1 cellular context compared by ENCODE assay signal in the genomic region with DNA sequence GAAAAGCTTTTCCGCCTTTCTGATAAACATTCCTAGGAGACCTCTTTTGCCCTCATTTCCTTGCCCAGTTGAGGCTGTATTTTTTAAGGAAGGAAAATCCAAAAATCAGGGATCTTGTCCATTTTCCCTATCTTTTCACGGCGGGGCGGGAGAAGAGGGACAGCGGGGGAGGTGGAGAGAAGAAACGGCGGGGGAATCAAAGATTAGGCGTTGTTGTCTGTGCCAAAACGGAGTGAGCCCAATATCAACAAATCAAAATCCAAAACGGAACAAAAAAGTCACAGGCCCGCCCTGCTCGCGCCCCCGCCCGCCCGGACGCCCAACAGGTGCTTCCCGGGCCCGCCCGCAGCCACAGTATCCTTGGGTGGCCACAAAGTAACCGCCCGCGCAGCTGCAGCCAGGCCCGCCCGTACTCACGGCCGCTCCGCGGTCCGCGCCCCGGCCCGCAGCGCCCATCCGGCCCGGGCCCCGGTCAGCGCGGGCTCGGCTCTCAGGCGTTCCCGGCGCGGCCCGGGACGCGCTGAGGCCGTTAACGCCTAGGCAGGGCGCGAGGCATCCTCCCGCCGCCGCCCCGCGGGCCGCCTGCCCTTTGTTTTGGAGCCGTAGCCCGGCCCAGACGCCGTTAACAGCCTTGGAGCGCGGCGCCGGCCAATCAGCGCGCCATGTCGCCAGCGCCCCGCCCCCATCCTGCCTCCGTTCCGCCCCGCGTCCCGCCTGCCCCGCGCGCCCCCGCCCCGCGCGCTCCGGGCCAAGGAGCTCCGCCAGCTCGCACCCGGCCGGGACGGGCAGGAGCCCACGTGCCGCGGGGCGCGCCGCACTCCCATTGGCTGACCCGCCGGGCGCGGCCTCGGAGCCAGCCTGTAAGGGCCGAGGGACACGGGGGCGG.
TF ChIP-seq lines count a peak whose summit lies in the region.

A gene with protein sequence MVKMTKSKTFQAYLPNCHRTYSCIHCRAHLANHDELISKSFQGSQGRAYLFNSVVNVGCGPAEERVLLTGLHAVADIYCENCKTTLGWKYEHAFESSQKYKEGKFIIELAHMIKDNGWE (minus strand): TSS at position 597 of the 886 bp plus-strand sequence. CDS start 25,050 bp downstream, outside the sequence.

TF ChIP-seq in HepG2, 621 proteins besides CTCF, POLR2A, EP300 and RAD21 (continued from another document and continues in another):
- TF ChIP-seq, protein P1, sequence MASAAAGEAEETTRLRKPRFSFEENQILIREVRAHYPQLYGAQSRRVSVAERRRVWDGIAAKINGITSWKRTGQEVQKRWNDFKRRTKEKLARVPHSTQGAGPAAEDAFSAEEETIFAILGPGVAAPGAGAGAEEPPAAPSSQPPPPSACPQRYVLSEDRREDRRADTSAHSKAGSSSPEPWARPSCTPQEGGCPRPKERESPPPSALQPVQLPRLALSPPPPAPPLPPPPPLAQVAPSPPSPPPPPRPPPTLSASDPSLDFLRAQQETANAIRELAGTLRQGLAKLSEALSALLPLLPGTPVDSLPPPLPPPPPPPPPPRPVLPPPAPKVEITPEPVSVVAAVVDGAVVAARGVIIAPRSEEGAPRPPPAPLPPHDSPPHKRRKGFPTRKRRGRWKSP (CRISPR knock-in tag; IDR thresholded peaks at IDR 0.05), result no peak
- TF ChIP-seq ELF1 (CRISPR knock-in tag; IDR thresholded peaks at IDR 0.05) (no peak), SMAD1 (CRISPR knock-in tag; IDR thresholded peaks at IDR 0.05; ENCODE audit: borderline replicate concordance, low read depth) (0 out of 2 replicates have a peak, but pooled peaks have one; percentile 41), TMF1 (CRISPR knock-in tag; IDR thresholded peaks at IDR 0.05; ENCODE audit: low read depth) (peak; percentile 93), ZSCAN12 (CRISPR knock-in tag; IDR thresholded peaks at IDR 0.05) (0 out of 2 replicates have a peak, but pooled peaks have one; percentile 36), NFYC (CRISPR knock-in tag; IDR thresholded peaks at IDR 0.05) (peak; percentile 84), ZNF558 (CRISPR knock-in tag; IDR thresholded peaks at IDR 0.05; ENCODE audit: borderline replicate concordance) (peak; percentile 55; the same call in 1 of the 2 replicates), YEATS4 (CRISPR knock-in tag; IDR thresholded peaks at IDR 0.05; ENCODE audit: borderline replicate concordance) (peak; percentile 41; the same call in 1 of the 2 replicates), FOXJ3 (CRISPR knock-in tag; IDR thresholded peaks at IDR 0.05; ENCODE audit: borderline replicate concordance) (no peak), ZBTB38 (CRISPR knock-in tag; IDR thresholded peaks at IDR 0.05) (no peak), ZNF136 (CRISPR knock-in tag; IDR thresholded peaks at IDR 0.05; ENCODE audit: low read depth) (no peak), RARG (CRISPR knock-in tag; IDR thresholded peaks at IDR 0.05; ENCODE audit: low read depth) (no peak), KAT7 (CRISPR knock-in tag; IDR thresholded peaks at IDR 0.05; ENCODE audit: borderline replicate concordance) (no peak), ZNF841 (CRISPR knock-in tag; IDR thresholded peaks at IDR 0.05; ENCODE audit: borderline replicate concordance) (peak; percentile 85; the same call in 1 of the 2 replicates), MEIS2 (CRISPR knock-in tag; IDR thresholded peaks at IDR 0.05) (peak; percentile 84), SNRNP70 (IDR thresholded peaks at IDR 0.05; ENCODE audit: low read depth, low read length) (no peak), CENPT (CRISPR knock-in tag; IDR thresholded peaks at IDR 0.05; ENCODE audit: low read depth) (peak; percentile 95), ZNF772 (CRISPR knock-in tag; IDR thresholded peaks at IDR 0.05) (no peak)
- TF ChIP-seq, protein P2, sequence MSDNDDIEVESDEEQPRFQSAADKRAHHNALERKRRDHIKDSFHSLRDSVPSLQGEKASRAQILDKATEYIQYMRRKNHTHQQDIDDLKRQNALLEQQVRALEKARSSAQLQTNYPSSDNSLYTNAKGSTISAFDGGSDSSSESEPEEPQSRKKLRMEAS (IDR thresholded peaks at IDR 0.05), result peak; percentile 99
- TF ChIP-seq, protein P3, sequence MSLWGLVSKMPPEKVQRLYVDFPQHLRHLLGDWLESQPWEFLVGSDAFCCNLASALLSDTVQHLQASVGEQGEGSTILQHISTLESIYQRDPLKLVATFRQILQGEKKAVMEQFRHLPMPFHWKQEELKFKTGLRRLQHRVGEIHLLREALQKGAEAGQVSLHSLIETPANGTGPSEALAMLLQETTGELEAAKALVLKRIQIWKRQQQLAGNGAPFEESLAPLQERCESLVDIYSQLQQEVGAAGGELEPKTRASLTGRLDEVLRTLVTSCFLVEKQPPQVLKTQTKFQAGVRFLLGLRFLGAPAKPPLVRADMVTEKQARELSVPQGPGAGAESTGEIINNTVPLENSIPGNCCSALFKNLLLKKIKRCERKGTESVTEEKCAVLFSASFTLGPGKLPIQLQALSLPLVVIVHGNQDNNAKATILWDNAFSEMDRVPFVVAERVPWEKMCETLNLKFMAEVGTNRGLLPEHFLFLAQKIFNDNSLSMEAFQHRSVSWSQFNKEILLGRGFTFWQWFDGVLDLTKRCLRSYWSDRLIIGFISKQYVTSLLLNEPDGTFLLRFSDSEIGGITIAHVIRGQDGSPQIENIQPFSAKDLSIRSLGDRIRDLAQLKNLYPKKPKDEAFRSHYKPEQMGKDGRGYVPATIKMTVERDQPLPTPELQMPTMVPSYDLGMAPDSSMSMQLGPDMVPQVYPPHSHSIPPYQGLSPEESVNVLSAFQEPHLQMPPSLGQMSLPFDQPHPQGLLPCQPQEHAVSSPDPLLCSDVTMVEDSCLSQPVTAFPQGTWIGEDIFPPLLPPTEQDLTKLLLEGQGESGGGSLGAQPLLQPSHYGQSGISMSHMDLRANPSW (CRISPR knock-in tag; IDR thresholded peaks at IDR 0.05; ENCODE audit: borderline replicate concordance), result no peak
- TF ChIP-seq, protein P4, sequence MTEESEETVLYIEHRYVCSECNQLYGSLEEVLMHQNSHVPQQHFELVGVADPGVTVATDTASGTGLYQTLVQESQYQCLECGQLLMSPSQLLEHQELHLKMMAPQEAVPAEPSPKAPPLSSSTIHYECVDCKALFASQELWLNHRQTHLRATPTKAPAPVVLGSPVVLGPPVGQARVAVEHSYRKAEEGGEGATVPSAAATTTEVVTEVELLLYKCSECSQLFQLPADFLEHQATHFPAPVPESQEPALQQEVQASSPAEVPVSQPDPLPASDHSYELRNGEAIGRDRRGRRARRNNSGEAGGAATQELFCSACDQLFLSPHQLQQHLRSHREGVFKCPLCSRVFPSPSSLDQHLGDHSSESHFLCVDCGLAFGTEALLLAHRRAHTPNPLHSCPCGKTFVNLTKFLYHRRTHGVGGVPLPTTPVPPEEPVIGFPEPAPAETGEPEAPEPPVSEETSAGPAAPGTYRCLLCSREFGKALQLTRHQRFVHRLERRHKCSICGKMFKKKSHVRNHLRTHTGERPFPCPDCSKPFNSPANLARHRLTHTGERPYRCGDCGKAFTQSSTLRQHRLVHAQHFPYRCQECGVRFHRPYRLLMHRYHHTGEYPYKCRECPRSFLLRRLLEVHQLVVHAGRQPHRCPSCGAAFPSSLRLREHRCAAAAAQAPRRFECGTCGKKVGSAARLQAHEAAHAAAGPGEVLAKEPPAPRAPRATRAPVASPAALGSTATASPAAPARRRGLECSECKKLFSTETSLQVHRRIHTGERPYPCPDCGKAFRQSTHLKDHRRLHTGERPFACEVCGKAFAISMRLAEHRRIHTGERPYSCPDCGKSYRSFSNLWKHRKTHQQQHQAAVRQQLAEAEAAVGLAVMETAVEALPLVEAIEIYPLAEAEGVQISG (CRISPR knock-in tag; IDR thresholded peaks at IDR 0.05), result peak; percentile 67
- TF ChIP-seq, protein P5, sequence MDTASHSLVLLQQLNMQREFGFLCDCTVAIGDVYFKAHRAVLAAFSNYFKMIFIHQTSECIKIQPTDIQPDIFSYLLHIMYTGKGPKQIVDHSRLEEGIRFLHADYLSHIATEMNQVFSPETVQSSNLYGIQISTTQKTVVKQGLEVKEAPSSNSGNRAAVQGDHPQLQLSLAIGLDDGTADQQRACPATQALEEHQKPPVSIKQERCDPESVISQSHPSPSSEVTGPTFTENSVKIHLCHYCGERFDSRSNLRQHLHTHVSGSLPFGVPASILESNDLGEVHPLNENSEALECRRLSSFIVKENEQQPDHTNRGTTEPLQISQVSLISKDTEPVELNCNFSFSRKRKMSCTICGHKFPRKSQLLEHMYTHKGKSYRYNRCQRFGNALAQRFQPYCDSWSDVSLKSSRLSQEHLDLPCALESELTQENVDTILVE (CRISPR knock-in tag; IDR thresholded peaks at IDR 0.05), result no peak
- TF ChIP-seq, protein P6, sequence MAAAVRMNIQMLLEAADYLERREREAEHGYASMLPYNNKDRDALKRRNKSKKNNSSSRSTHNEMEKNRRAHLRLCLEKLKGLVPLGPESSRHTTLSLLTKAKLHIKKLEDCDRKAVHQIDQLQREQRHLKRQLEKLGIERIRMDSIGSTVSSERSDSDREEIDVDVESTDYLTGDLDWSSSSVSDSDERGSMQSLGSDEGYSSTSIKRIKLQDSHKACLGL (CRISPR knock-in tag; IDR thresholded peaks at IDR 0.05), result peak; percentile 71; the same call in 1 of the 2 replicates
- TF ChIP-seq, protein P7, sequence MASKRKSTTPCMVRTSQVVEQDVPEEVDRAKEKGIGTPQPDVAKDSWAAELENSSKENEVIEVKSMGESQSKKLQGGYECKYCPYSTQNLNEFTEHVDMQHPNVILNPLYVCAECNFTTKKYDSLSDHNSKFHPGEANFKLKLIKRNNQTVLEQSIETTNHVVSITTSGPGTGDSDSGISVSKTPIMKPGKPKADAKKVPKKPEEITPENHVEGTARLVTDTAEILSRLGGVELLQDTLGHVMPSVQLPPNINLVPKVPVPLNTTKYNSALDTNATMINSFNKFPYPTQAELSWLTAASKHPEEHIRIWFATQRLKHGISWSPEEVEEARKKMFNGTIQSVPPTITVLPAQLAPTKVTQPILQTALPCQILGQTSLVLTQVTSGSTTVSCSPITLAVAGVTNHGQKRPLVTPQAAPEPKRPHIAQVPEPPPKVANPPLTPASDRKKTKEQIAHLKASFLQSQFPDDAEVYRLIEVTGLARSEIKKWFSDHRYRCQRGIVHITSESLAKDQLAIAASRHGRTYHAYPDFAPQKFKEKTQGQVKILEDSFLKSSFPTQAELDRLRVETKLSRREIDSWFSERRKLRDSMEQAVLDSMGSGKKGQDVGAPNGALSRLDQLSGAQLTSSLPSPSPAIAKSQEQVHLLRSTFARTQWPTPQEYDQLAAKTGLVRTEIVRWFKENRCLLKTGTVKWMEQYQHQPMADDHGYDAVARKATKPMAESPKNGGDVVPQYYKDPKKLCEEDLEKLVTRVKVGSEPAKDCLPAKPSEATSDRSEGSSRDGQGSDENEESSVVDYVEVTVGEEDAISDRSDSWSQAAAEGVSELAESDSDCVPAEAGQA (IDR thresholded peaks at IDR 0.05; ENCODE audit: low read depth), result no peak
- TF ChIP-seq, protein P7 (CRISPR knock-in tag; IDR thresholded peaks at IDR 0.05; ENCODE audit: borderline replicate concordance), result peak; percentile 93; the same call in 1 of the 2 replicates
- TF ChIP-seq, protein P8, sequence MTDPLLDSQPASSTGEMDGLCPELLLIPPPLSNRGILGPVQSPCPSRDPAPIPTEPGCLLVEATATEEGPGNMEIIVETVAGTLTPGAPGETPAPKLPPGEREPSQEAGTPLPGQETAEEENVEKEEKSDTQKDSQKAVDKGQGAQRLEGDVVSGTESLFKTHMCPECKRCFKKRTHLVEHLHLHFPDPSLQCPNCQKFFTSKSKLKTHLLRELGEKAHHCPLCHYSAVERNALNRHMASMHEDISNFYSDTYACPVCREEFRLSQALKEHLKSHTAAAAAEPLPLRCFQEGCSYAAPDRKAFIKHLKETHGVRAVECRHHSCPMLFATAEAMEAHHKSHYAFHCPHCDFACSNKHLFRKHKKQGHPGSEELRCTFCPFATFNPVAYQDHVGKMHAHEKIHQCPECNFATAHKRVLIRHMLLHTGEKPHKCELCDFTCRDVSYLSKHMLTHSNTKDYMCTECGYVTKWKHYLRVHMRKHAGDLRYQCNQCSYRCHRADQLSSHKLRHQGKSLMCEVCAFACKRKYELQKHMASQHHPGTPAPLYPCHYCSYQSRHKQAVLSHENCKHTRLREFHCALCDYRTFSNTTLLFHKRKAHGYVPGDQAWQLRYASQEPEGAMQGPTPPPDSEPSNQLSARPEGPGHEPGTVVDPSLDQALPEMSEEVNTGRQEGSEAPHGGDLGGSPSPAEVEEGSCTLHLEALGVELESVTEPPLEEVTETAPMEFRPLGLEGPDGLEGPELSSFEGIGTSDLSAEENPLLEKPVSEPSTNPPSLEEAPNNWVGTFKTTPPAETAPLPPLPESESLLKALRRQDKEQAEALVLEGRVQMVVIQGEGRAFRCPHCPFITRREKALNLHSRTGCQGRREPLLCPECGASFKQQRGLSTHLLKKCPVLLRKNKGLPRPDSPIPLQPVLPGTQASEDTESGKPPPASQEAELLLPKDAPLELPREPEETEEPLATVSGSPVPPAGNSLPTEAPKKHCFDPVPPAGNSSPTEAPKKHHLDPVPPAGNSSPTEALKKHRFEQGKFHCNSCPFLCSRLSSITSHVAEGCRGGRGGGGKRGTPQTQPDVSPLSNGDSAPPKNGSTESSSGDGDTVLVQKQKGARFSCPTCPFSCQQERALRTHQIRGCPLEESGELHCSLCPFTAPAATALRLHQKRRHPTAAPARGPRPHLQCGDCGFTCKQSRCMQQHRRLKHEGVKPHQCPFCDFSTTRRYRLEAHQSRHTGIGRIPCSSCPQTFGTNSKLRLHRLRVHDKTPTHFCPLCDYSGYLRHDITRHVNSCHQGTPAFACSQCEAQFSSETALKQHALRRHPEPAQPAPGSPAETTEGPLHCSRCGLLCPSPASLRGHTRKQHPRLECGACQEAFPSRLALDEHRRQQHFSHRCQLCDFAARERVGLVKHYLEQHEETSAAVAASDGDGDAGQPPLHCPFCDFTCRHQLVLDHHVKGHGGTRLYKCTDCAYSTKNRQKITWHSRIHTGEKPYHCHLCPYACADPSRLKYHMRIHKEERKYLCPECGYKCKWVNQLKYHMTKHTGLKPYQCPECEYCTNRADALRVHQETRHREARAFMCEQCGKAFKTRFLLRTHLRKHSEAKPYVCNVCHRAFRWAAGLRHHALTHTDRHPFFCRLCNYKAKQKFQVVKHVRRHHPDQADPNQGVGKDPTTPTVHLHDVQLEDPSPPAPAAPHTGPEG (CRISPR knock-in tag; IDR thresholded peaks at IDR 0.05), result peak; percentile 100
